In genomic region chr17:47694018-47694817, GRCh38 we compare ENCODE assay signal across 8 cellular contexts. TPM values are rescaled to one million over a fixed set of nuclear protein-coding genes. Genes with fewer than 3 reads are reported as not detected.
DNase-seq lines count a peak whose midpoint lies in the region; ATAC-seq and TF ChIP-seq lines count a peak whose summit lies in the region.

A gene with protein sequence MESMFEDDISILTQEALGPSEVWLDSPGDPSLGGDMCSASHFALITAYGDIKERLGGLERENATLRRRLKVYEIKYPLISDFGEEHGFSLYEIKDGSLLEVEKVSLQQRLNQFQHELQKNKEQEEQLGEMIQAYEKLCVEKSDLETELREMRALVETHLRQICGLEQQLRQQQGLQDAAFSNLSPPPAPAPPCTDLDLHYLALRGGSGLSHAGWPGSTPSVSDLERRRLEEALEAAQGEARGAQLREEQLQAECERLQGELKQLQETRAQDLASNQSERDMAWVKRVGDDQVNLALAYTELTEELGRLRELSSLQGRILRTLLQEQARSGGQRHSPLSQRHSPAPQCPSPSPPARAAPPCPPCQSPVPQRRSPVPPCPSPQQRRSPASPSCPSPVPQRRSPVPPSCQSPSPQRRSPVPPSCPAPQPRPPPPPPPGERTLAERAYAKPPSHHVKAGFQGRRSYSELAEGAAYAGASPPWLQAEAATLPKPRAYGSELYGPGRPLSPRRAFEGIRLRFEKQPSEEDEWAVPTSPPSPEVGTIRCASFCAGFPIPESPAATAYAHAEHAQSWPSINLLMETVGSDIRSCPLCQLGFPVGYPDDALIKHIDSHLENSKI (plus strand): TSS chr17:47694161. CDS start chr17:47696113, 1,952 bp downstream.

- H3K27ac ChIP-seq in Peyer's patch (peak within 1 kb of the TSS; percentile 84 to 91 (median 86)), parathyroid adenoma (peak within 1 kb of the TSS; percentile 62)

- H3K4me1 ChIP-seq in Peyer's patch (peaks cover 0 to 26% (median 7%) of the 10 kb centered on the region in 4 donors), parathyroid adenoma (peaks cover 7% of the 10 kb centered on the region)

- H3K27ac Mint-ChIP-seq in activated naive CD8-positive, alpha-beta T cell, result peak within 1 kb of the TSS; percentile 98

- DNase-seq in stimulated activated CD4-positive, alpha-beta T cell treated with anti-CD3 and anti-CD28 coated beads, Interleukin-12 subunit alpha, Interleukin-12 subunit beta, amount 100 ng/mL, for 4 hours, result peak; percentile 68
- DNase-seq in stimulated activated CD4-positive, alpha-beta T cell treated with anti-CD3 and anti-CD28 coated beads, Interleukin-2, amount 100 ng/mL, for 48 hours, result no peak
- peak; percentile 43 to 74 (median 57) for DNase-seq in Peyer's patch
- DNase-seq in Right ventricle myocardium superior, result peak; percentile 57
- DNase-seq in superior temporal gyrus (ENCODE audit: extremely low spot score), result no peak

- TF ChIP-seq CTCF in Peyer's patch (IDR thresholded peaks at IDR 0.05), result no peak
- TF ChIP-seq CTCF in parathyroid adenoma (IDR thresholded peaks at IDR 0.05), result no peak

- H3K36me3 Mint-ChIP-seq in activated naive CD8-positive, alpha-beta T cell, result peaks cover 2% of the 10 kb centered on the region

- H2AFZ ChIP-seq in parathyroid adenoma, result peak within 1 kb of the TSS; percentile 93

- no peaks in the 10 kb centered on the region for H3K36me3 ChIP-seq in Peyer's patch
- no peaks in the 10 kb centered on the region for H3K36me3 ChIP-seq in parathyroid adenoma (ENCODE audit: control insufficient read depth, insufficient read depth, low read length)

- no peak within 1 kb of the TSS for H3K9ac ChIP-seq in parathyroid adenoma

- peak within 1 kb of the TSS; percentile 85 for H3K4me2 ChIP-seq in parathyroid adenoma (ENCODE audit: low read length)

- H3K9me3 ChIP-seq in Peyer's patch (no peaks in the 10 kb centered on the region), parathyroid adenoma (ENCODE audit: control insufficient read depth, low read length) (no peaks in the 10 kb centered on the region)

- no peaks in the 10 kb centered on the region for H3K9me3 Mint-ChIP-seq in activated naive CD8-positive, alpha-beta T cell (ENCODE audit: low read depth)

- H3K4me1 Mint-ChIP-seq in activated naive CD8-positive, alpha-beta T cell (ENCODE audit: low read depth), result peaks cover 54% of the 10 kb centered on the region

- intact Hi-C loops in Right ventricle myocardium superior (cut with DNase I), result no loop called here

- peak; percentile 50 for ATAC-seq in Right ventricle myocardium superior (ENCODE audit: poor library complexity)
- ATAC-seq in GM19328 (IDR thresholded peaks at IDR 0.05; ENCODE audit: unreplicated experiment), result no peak

- peak within 1 kb of the TSS; percentile 86 to 95 (median 91) for H3K4me3 ChIP-seq in Peyer's patch
- peak within 1 kb of the TSS; percentile 63 for H3K4me3 ChIP-seq in parathyroid adenoma (ENCODE audit: low read depth, low read length)

- no peaks in the 10 kb centered on the region for H3K27me3 Mint-ChIP-seq in activated naive CD8-positive, alpha-beta T cell

- H3K27me3 ChIP-seq in Peyer's patch (no peaks in the 10 kb centered on the region), parathyroid adenoma (ENCODE audit: control insufficient read depth, insufficient read depth, low read length) (no peaks in the 10 kb centered on the region)

- TF ChIP-seq POLR2A in Peyer's patch (IDR thresholded peaks at IDR 0.05), result no peak

- H3K4me3 Mint-ChIP-seq in activated naive CD8-positive, alpha-beta T cell, result peak within 1 kb of the TSS; percentile 98

- peaks cover 3% of the 10 kb centered on the region for H3K79me2 ChIP-seq in parathyroid adenoma

RNA-seq across cellular contexts. Expression of the gene that starts here (rescaled TPM):
- total RNA-seq in Peyer's patch (10 to 100 TPM in 1 of 4 donors, 1 to 10 TPM in 3; 3.0 to 23.1 (median 5.2) TPM), Right ventricle myocardium superior (16.3 TPM)

Comparison
In these comparisons a context has a peak if more than half of its experiments do, and no peak if none do; other contexts are left out.
1. DNase-seq: peak in stimulated activated CD4-positive, alpha-beta T cell treated with anti-CD3 and anti-CD28 coated beads, Interleukin-12 subunit alpha, Interleukin-12 subunit beta, amount 100 ng/mL, for 4 hours (single experiment), Peyer's patch (3 of 3) and Right ventricle myocardium superior (single experiment); none in stimulated activated CD4-positive, alpha-beta T cell treated with anti-CD3 and anti-CD28 coated beads, Interleukin-2, amount 100 ng/mL, for 48 hours (0 of 2) and superior temporal gyrus (single experiment).